ENCODE assay signal across 9 cellular contexts in the genomic region with DNA sequence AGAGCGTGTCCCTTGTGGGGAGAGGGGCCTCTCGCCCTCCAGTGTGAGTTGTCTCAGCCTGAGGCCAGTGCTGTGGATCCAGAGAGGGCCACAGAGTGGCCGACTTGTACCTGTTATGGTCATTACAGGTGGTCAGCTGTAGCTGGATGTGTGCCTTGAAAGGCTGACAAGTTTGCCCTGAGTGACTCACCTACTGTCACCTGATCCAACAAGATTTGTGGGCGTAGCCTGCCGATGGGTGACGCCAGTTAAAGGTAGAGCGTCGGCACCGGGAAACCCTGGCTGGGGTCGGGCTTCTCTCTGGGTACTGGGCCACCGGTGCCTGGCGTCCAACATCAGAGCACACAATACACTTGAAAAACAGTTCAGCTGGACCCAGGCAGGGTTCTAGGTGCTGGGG. TPM values are rescaled to one million over a fixed set of nuclear protein-coding genes. Genes with fewer than 3 reads are reported as not detected.
DNase-seq lines count a peak whose midpoint lies in the region; ATAC-seq and TF ChIP-seq lines count a peak whose summit lies in the region.
"Had no signal": no experiment of that assay in that cellular context is flagged by ENCODE, and none has a peak within 500 bp of the region (broad histone marks: within the 10 kb centered on the region; RNA-seq: fewer than 3 reads in every experiment).

No MANE protein-coding gene starts in this region.

- H3K9me3 Mint-ChIP-seq in activated CD8-positive, alpha-beta memory T cell treated with anti-CD3 and anti-CD28 coated beads, Interleukin-2, amount 10 ng/mL, durations not matched to agents 7 days and 5 days (ENCODE audit: low read depth), result no peaks in the 10 kb centered on the region

- TF ChIP-seq POLR2A in right lobe of liver (IDR thresholded peaks at IDR 0.05) (peak; percentile 30), upper lobe of left lung (IDR thresholded peaks at IDR 0.05) (peak in 2 of 4 donors; percentile 25 to 75)

- peak; percentile 6 for ATAC-seq in activated CD8-positive, alpha-beta memory T cell treated with anti-CD3 and anti-CD28 coated beads, Interleukin-2, amount 10 ng/mL, durations not matched to agents 7 days and 5 days
- ATAC-seq in right lobe of liver, result peak in 1 of 4 donors; percentile 21
- ATAC-seq in upper lobe of left lung (ENCODE audit: low FRiP score in 2 of 2), result peak in 1 of 2 donors; percentile 2
- no peak for ATAC-seq in GM19328 (IDR thresholded peaks at IDR 0.05; ENCODE audit: unreplicated experiment)

- H3K27me3 ChIP-seq in right lobe of liver, result no peaks in the 10 kb centered on the region
- H3K27me3 ChIP-seq in upper lobe of left lung, result no peaks in the 10 kb centered on the region
- H3K27me3 ChIP-seq: SJSA1 had no signal

- H3K27ac Mint-ChIP-seq in activated CD8-positive, alpha-beta memory T cell treated with anti-CD3 and anti-CD28 coated beads, Interleukin-2, amount 10 ng/mL, durations not matched to agents 7 days and 5 days, result peak overlapping the region; percentile 99

- peaks cover 54% of the 10 kb centered on the region for H3K36me3 Mint-ChIP-seq in activated CD8-positive, alpha-beta memory T cell treated with anti-CD3 and anti-CD28 coated beads, Interleukin-2, amount 10 ng/mL, durations not matched to agents 7 days and 5 days

- CTCF ChIA-PET in activated CD8-positive, alpha-beta memory T cell treated with anti-CD3 and anti-CD28 coated beads, Interleukin-2, amount 10 ng/mL, durations not matched to agents 7 days and 5 days (lab: Charles Lee), result interaction anchor here (1.2 to 2.9 kb wide), 4 partner anchors 10 to 269 kb away, joined by 4 to 34 read pairs (median 8); a partner anchor contains a TSS

- no peaks in the 10 kb centered on the region for H3K9me3 ChIP-seq in right lobe of liver
- H3K9me3 ChIP-seq in upper lobe of left lung, result no peaks in the 10 kb centered on the region
- H3K9me3 ChIP-seq: SJSA1 had no signal

- peak overlapping the region; percentile 69 for H3K4me3 Mint-ChIP-seq in activated CD8-positive, alpha-beta memory T cell treated with anti-CD3 and anti-CD28 coated beads, Interleukin-2, amount 10 ng/mL, durations not matched to agents 7 days and 5 days

- WGBS in right lobe of liver (ENCODE audit: insufficient coverage, low coverage, low lambda C conversion rate, missing lambda C conversion rate), result 40% methylated on average over 2 of the region's 12 CpGs
- WGBS in upper lobe of left lung, 2 donors, result 79 to 84% methylated on average over 11 to 12 of the region's 12 CpGs

- no peaks in the 10 kb centered on the region for H3K36me3 ChIP-seq in right lobe of liver
- H3K36me3 ChIP-seq in upper lobe of left lung, result peaks cover 0 to 12% (median 0%) of the 10 kb centered on the region in 4 donors

- H3K27me3 Mint-ChIP-seq in activated CD8-positive, alpha-beta memory T cell treated with anti-CD3 and anti-CD28 coated beads, Interleukin-2, amount 10 ng/mL, durations not matched to agents 7 days and 5 days, result no peaks in the 10 kb centered on the region

- H3K27ac ChIP-seq in right lobe of liver (peak overlapping the region; percentile 16 to 40 (median 34)), upper lobe of left lung (peak overlapping the region; percentile 49 to 99 (median 96))
- H3K27ac ChIP-seq: SJSA1 had no signal

- H3K4me1 Mint-ChIP-seq in activated CD8-positive, alpha-beta memory T cell treated with anti-CD3 and anti-CD28 coated beads, Interleukin-2, amount 10 ng/mL, durations not matched to agents 7 days and 5 days, result peaks cover 76% of the 10 kb centered on the region

- H3K4me1 ChIP-seq in right lobe of liver, result peaks cover 0 to 24% (median 9%) of the 10 kb centered on the region in 4 donors
- H3K4me1 ChIP-seq in upper lobe of left lung, result peaks cover 41 to 65% (median 54%) of the 10 kb centered on the region in 4 donors

- TF ChIP-seq CTCF in right lobe of liver (IDR thresholded peaks at IDR 0.05), result no peak
- no peak for TF ChIP-seq CTCF in upper lobe of left lung (IDR thresholded peaks at IDR 0.05)
- no peak for TF ChIP-seq CTCF in GM20000 (IDR thresholded peaks at IDR 0.05; ENCODE audit: extremely low read depth, missing control alignments)

- peak; percentile 85 for DNase-seq in activated CD8-positive, alpha-beta memory T cell treated with anti-CD3 and anti-CD28 coated beads, Interleukin-2, amount 10 ng/mL, durations not matched to agents 7 days and 5 days
- no peak for DNase-seq in activated CD8-positive, alpha-beta memory T cell treated with anti-CD3 and anti-CD28 coated beads for 24 hours
- DNase-seq in activated effector memory CD4-positive, alpha-beta T cell treated with Interleukin-2 at 50 U/mL for 16 hours, result peak; percentile 67
- DNase-seq in right lobe of liver (peak in 1 of 3 donors; percentile 52), upper lobe of left lung (peak in 1 of 2 donors; percentile 60), GM20000 (ENCODE audit: low spot score) (no peak), ecto neural progenitor cell (ENCODE audit: low spot score) (no peak)

- peak in 1 of 4 donors; percentile 32 for TF ChIP-seq EP300 in upper lobe of left lung (IDR thresholded peaks at IDR 0.05)

- intact Hi-C loops in right lobe of liver (cut with DNase I), result no loop called here

- H3K4me3 ChIP-seq in right lobe of liver (no peak overlapping the region), upper lobe of left lung (peak overlapping the region in 1 of 4 donors; percentile 1)
- H3K4me3 ChIP-seq: SJSA1 had no signal

RNA-seq across cellular contexts. Expression of a gene that starts 2.8 kb away (rescaled TPM):
- 100 to 1,000 TPM; 155 to 379 TPM for total RNA-seq in activated CD8-positive, alpha-beta memory T cell treated with anti-CD3 and anti-CD28 coated beads, Interleukin-2, amount 10 ng/mL, durations not matched to agents 7 days and 5 days
- total RNA-seq in right lobe of liver (10 to 100 TPM in 3 of 6 experiments, 1 to 10 TPM in 3; 6.3 to 19.4 (median 11.9) TPM), upper lobe of left lung (100 to 1,000 TPM in 1 of 6 donors, 10 to 100 TPM in 5; 41.3 to 119 (median 67.0) TPM)

RNA-seq across cellular contexts. Expression of a gene that starts 14.9 kb away (rescaled TPM):
- total RNA-seq in activated CD8-positive, alpha-beta memory T cell treated with anti-CD3 and anti-CD28 coated beads, Interleukin-2, amount 10 ng/mL, durations not matched to agents 7 days and 5 days, result 10 to 100 TPM; 55.7 to 57.4 TPM
- total RNA-seq in right lobe of liver, result 10 to 100 TPM in 2 of 6 experiments, 1 to 10 TPM in 4; 4.5 to 18.7 (median 7.3) TPM
- total RNA-seq in upper lobe of left lung, result 10 to 100 TPM in 5 of 6 donors, 1 to 10 TPM in 1; 7.5 to 37.6 (median 18.4) TPM

Comparison
In these comparisons a context has a peak if more than half of its experiments do, and no peak if none do; other contexts are left out.
1. DNase-seq: peak in activated CD8-positive, alpha-beta memory T cell treated with anti-CD3 and anti-CD28 coated beads, Interleukin-2, amount 10 ng/mL, durations not matched to agents 7 days and 5 days (single experiment) and activated effector memory CD4-positive, alpha-beta T cell treated with Interleukin-2 at 50 U/mL for 16 hours (single experiment); none in activated CD8-positive, alpha-beta memory T cell treated with anti-CD3 and anti-CD28 coated beads for 24 hours (single experiment), GM20000 (single experiment) and ecto neural progenitor cell (single experiment).